In the genomic region with DNA sequence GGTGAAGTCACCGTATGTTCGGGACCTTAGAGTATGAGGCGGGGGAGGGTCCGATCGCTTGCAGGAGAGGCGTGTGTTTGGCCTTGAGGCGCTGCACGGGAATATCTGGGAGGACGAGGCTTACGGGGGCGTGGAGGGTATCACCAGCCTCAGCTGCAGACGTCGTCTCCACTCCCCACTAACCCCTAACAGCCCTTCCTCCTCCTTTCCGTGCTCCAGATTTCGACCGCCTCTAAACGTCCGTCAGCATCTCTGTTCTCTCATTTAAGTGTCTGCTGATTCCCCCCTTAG, we compare ENCODE assay signal across 8 cellular contexts. TPM values are rescaled to one million over a fixed set of nuclear protein-coding genes. Genes with fewer than 3 reads are reported as not detected.
DNase-seq lines count a peak whose midpoint lies in the region; ATAC-seq, FAIRE-seq and TF ChIP-seq lines count a peak whose summit lies in the region.

No MANE protein-coding gene starts in this region.

- H3K9me3 ChIP-seq in A549 (peaks cover 16% of the 10 kb centered on the region), subcutaneous abdominal adipose tissue (ENCODE audit: control insufficient read depth in 5 of 5, low read length in 5 of 5) (no peaks in the 10 kb centered on the region)

- peak overlapping the region; percentile 84 for H3K4me2 ChIP-seq in A549

- peak overlapping the region; percentile 84 for H3K4me3 Mint-ChIP-seq in activated naive CD8-positive, alpha-beta T cell treated with anti-CD3 and anti-CD28 coated beads, Interleukin-2, amount 50 U/mL, for 24 hours
- H3K4me3 Mint-ChIP-seq in immature natural killer cell, result peak overlapping the region; percentile 87 to 91 (median 90)

- no peak for TF ChIP-seq POLR2A in A549 (IDR thresholded peaks at IDR 0.05; ENCODE audit: low read length)

- TF ChIP-seq EP300 in A549 (IDR thresholded peaks at IDR 0.05), result no peak

- H3K9ac ChIP-seq in subcutaneous abdominal adipose tissue (ENCODE audit: low read length in 5 of 5), result peak overlapping the region; percentile 77 to 93 (median 92)

- no peaks in the 10 kb centered on the region for H3K9me3 Mint-ChIP-seq in activated naive CD8-positive, alpha-beta T cell treated with anti-CD3 and anti-CD28 coated beads, Interleukin-2, amount 50 U/mL, for 24 hours
- H3K9me3 Mint-ChIP-seq in immature natural killer cell, result peaks cover 0 to 2% (median 0%) of the 10 kb centered on the region in 6 donors

- H3K36me3 Mint-ChIP-seq in activated naive CD8-positive, alpha-beta T cell treated with anti-CD3 and anti-CD28 coated beads, Interleukin-2, amount 50 U/mL, for 24 hours (ENCODE audit: low read depth), result peaks cover 39% of the 10 kb centered on the region
- H3K36me3 Mint-ChIP-seq in immature natural killer cell, result peaks cover 0 to 20% (median 11%) of the 10 kb centered on the region in 3 donors

- H3K27ac Mint-ChIP-seq in activated naive CD8-positive, alpha-beta T cell treated with anti-CD3 and anti-CD28 coated beads, Interleukin-2, amount 50 U/mL, for 24 hours, result peak overlapping the region; percentile 69
- peak overlapping the region; percentile 63 to 93 (median 83) for H3K27ac Mint-ChIP-seq in immature natural killer cell

- no peak for FAIRE-seq in A549 (lab: Jason Lieb, UNC)

- POLR2A ChIA-PET in A549 (lab: Yijun Ruan, JAX), result no interaction called here

- CTCF ChIA-PET in A549 (lab: Yijun Ruan, JAX), result no interaction called here

- no peak for TF ChIP-seq RAD21 in A549 (conservative IDR thresholded peaks at IDR 0.05 in 1 of 2, IDR thresholded peaks at IDR 0.05 in 1 of 2)

- peak in 1 of 2 experiments; percentile 13 for DNase-seq in A549 (ENCODE audit: low read depth in 1 of 2, low spot score in 1 of 2)
- DNase-seq in HCEC 1CT, result peak; percentile 2
- no peak for DNase-seq in activated naive CD8-positive, alpha-beta T cell treated with anti-CD3 and anti-CD28 coated beads, Interleukin-2, amount 50 U/mL, for 24 hours
- no peak for DNase-seq in immature natural killer cell
- no peak for DNase-seq in NCI-H510A (lab: John Stamatoyannopoulos, UW)
- DNase-seq in activated CD4-positive, CD25-positive, alpha-beta regulatory T cell treated with anti-CD3 and anti-CD28 coated beads, Interleukin-2, amount 50 U/mL, for 72 hours, result no peak
- no peak for DNase-seq in NCI-H1930 (lab: John Stamatoyannopoulos, UW)

- no peak for TF ChIP-seq CTCF in A549 (IDR thresholded peaks at IDR 0.05)

- H3K4me3 ChIP-seq in A549 (peak overlapping the region; percentile 68), subcutaneous abdominal adipose tissue (ENCODE audit: low read depth in 1 of 5, low read length in 5 of 5) (peak overlapping the region; percentile 76 to 92 (median 87))

- H3K4me1 ChIP-seq in A549, result 0 out of 3 replicates have a peak, but pooled peaks cover 4% of the 10 kb centered on the region
- peaks cover 2 to 19% (median 10%) of the 10 kb centered on the region in 5 donors for H3K4me1 ChIP-seq in subcutaneous abdominal adipose tissue (ENCODE audit: control insufficient read depth in 5 of 5, insufficient read depth in 5 of 5, low read length in 5 of 5)

- no peaks in the 10 kb centered on the region for H3K27me3 Mint-ChIP-seq in activated naive CD8-positive, alpha-beta T cell treated with anti-CD3 and anti-CD28 coated beads, Interleukin-2, amount 50 U/mL, for 24 hours
- H3K27me3 Mint-ChIP-seq in immature natural killer cell (ENCODE audit: low read depth in 3 of 3), result peaks cover 5 to 11% (median 5%) of the 10 kb centered on the region in 3 donors

- no peaks in the 10 kb centered on the region for H3K27me3 ChIP-seq in subcutaneous abdominal adipose tissue (ENCODE audit: control insufficient read depth in 5 of 5, insufficient read depth in 4 of 5, low read length in 5 of 5)

- peak; percentile 45 to 61; a peak in 4 of 6 replicates for ATAC-seq in A549
- no peak for ATAC-seq in activated naive CD8-positive, alpha-beta T cell treated with anti-CD3 and anti-CD28 coated beads, Interleukin-2, amount 50 U/mL, for 24 hours

- H3K27ac ChIP-seq in A549 (peak overlapping the region; percentile 81 to 97), subcutaneous abdominal adipose tissue (ENCODE audit: low read depth, low read length) (peak overlapping the region; percentile 82)

- peaks cover 27% of the 10 kb centered on the region for H3K4me1 Mint-ChIP-seq in activated naive CD8-positive, alpha-beta T cell treated with anti-CD3 and anti-CD28 coated beads, Interleukin-2, amount 50 U/mL, for 24 hours
- H3K4me1 Mint-ChIP-seq in immature natural killer cell, result peaks cover 31 to 32% of the 10 kb centered on the region in 2 donors

- H3K36me3 ChIP-seq in subcutaneous abdominal adipose tissue (ENCODE audit: control insufficient read depth in 5 of 5, insufficient read depth in 5 of 5, low read length in 5 of 5), result peaks cover 0 to 24% (median 8%) of the 10 kb centered on the region in 5 donors

- 20% methylated on average over 18 of the region's 18 CpGs for WGBS in A549 (ENCODE audit: missing lambda C conversion rate)

TF ChIP-seq in A549, 52 proteins besides CTCF, POLR2A, EP300 and RAD21:
- TF ChIP-seq CHD4 (IDR thresholded peaks at IDR 0.05; ENCODE audit: borderline replicate concordance) (no peak), EHF (CRISPR knock-in tag; IDR thresholded peaks at IDR 0.05) (no peak), CEBPB (IDR thresholded peaks at IDR 0.05) (no peak), HEYL (CRISPR knock-in tag; IDR thresholded peaks at IDR 0.05) (no peak), EHMT2 (IDR thresholded peaks at IDR 0.05; ENCODE audit: low read depth) (no peak), ZC3H11A (IDR thresholded peaks at IDR 0.05) (no peak), HOXB13 (CRISPR knock-in tag; IDR thresholded peaks at IDR 0.05; ENCODE audit: low read depth) (no peak), NPAS2 (CRISPR knock-in tag; IDR thresholded peaks at IDR 0.05; ENCODE audit: borderline replicate concordance) (no peak), JUNB (IDR thresholded peaks at IDR 0.05) (no peak), NR3C1 (IDR thresholded peaks at IDR 0.05) (no peak), RCOR1 (IDR thresholded peaks at IDR 0.05; ENCODE audit: low read depth, low read length) (no peak)
- TF ChIP-seq, protein P1, sequence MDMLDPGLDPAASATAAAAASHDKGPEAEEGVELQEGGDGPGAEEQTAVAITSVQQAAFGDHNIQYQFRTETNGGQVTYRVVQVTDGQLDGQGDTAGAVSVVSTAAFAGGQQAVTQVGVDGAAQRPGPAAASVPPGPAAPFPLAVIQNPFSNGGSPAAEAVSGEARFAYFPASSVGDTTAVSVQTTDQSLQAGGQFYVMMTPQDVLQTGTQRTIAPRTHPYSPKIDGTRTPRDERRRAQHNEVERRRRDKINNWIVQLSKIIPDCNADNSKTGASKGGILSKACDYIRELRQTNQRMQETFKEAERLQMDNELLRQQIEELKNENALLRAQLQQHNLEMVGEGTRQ (IDR thresholded peaks at IDR 0.05), result no peak
- TF ChIP-seq, protein P2, sequence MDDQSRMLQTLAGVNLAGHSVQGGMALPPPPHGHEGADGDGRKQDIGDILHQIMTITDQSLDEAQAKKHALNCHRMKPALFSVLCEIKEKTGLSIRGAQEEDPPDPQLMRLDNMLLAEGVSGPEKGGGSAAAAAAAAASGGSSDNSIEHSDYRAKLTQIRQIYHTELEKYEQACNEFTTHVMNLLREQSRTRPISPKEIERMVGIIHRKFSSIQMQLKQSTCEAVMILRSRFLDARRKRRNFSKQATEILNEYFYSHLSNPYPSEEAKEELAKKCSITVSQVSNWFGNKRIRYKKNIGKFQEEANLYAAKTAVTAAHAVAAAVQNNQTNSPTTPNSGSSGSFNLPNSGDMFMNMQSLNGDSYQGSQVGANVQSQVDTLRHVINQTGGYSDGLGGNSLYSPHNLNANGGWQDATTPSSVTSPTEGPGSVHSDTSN (IDR thresholded peaks at IDR 0.05), result no peak

RNA-seq across cellular contexts. Expression of a gene that starts 23.5 kb away (rescaled TPM):
- polyA plus RNA-seq in A549 (2011; rRNA removed) (22.7 and 23.9 TPM in 2 replicates), A549 (2017; fragmentation: RNase III; extraction: RNeasy Plus Mini Kit Qiagen cat#74134 plus additional on column Dnase treatment) (8.8 TPM in 3 replicates), immature natural killer cell (10 to 100 TPM; 14.5 to 25.4 (median 18.4) TPM)
- polyA plus RNA-seq in A549 (2012; cell fraction: cytosol; rRNA removed), result 3.5 and 5.2 TPM in 2 replicates
- 4.6 and 8.3 TPM in 2 replicates for polyA plus RNA-seq in A549 (2012; cell fraction: nucleus; rRNA removed)
- 11.8 and 13.7 TPM in 2 replicates for polyA minus RNA-seq in A549 (2011; rRNA and poly(A)+ RNA removed)

RNA-seq across cellular contexts. Expression of a gene that starts 23.6 kb away (rescaled TPM):
- polyA plus RNA-seq in A549 (2011; rRNA removed) (0.11 TPM in 1 of 2 replicates, not detected in the other), A549 (2017; fragmentation: RNase III; extraction: RNeasy Plus Mini Kit Qiagen cat#74134 plus additional on column Dnase treatment) (0.08 to 0.16 TPM (median 0.12 TPM) in 3 replicates), immature natural killer cell (not detected)
- 0.05 TPM in 1 of 2 replicates, not detected in the other for polyA plus RNA-seq in A549 (2012; cell fraction: cytosol; rRNA removed)
- polyA plus RNA-seq in A549 (2012; cell fraction: nucleus; rRNA removed), result 0.24 and 0.37 TPM in 2 replicates
- polyA minus RNA-seq in A549 (2011; rRNA and poly(A)+ RNA removed), result not detected in 2 replicates
